In genomic region chr6:141451176-141451507, GRCh38 we compare ENCODE assay signal across 1 cellular context.
TF ChIP-seq lines count a peak whose summit lies in the region.

No MANE protein-coding gene starts in this region.

TF ChIP-seq in H1, 55 proteins besides CTCF, POLR2A, EP300 and RAD21 (continued from another document):
- TF ChIP-seq CHD7 (IDR thresholded peaks at IDR 0.05; ENCODE audit: insufficient replicate concordance, low read length) (no peak), NANOG (IDR thresholded peaks at IDR 0.05; ENCODE audit: insufficient read depth, low read depth, low read length, poor library complexity, severe bottlenecking) (no peak), HDAC2 (IDR thresholded peaks at IDR 0.05; ENCODE audit: borderline replicate concordance in 1 of 2, low read depth in 2 of 2, low read length in 2 of 2) (no peak), PHF8 (conservative IDR thresholded peaks at IDR 0.05; ENCODE audit: low read depth, low read length) (no peak), MAX (IDR thresholded peaks at IDR 0.05) (no peak), SAP30 (IDR thresholded peaks at IDR 0.05; ENCODE audit: insufficient read depth, insufficient replicate concordance, low read length) (no peak), CEBPB (IDR thresholded peaks at IDR 0.05; ENCODE audit: low read depth, low read length) (no peak), FOSL1 (IDR thresholded peaks at IDR 0.05; ENCODE audit: insufficient read depth, low read depth, low read length) (no peak), BACH1 (IDR thresholded peaks at IDR 0.05; ENCODE audit: low read length) (no peak)
